ENCODE assay signal across 13 cellular contexts in the genomic region with DNA sequence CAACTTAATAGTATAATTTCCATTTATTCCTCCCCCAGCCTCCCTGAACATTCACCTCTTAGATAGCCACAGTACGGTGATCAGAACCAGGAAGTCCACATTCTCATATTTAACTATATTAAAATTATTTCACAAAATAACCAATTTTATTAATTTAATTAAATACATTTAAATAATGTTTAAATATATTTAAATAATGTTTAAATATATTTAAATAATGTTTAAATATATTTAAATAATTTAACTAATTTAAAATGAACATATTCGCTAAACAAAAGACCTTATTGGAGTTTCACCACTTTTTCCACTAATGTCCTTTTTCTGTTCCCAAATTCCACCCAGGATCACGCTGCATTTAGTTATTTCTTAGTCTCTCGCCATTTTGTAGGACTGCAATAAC. TPM values are rescaled to one million over a fixed set of nuclear protein-coding genes. Genes with fewer than 3 reads are reported as not detected.
"Had no signal": no experiment of that assay in that cellular context is flagged by ENCODE, and none has a peak within 500 bp of the region (broad histone marks: within the 10 kb centered on the region; RNA-seq: fewer than 3 reads in every experiment).

No MANE protein-coding gene starts in this region.

RNA-seq across cellular contexts. Expression of a gene that starts 12.5 kb away (rescaled TPM):
- total RNA-seq: activated naive CD4-positive, alpha-beta T cell treated with anti-CD3 and anti-CD28 coated beads for 36 hours; activated naive CD4-positive, alpha-beta T cell treated with anti-CD3 and anti-CD28 coated beads, Interleukin-2, amount 50 U/mL, for 72 hours; activated naive CD8-positive, alpha-beta T cell treated with anti-CD3 and anti-CD28 coated beads for 36 hours; activated naive CD8-positive, alpha-beta T cell treated with anti-CD3 and anti-CD28 coated beads, Interleukin-2, amount 10 ng/mL, durations not matched to agents 7 days and 5 days; activated T-cell treated with anti-CD3 and anti-CD28 coated beads, Interleukin-2, amount 50 U/mL, for 72 hours; activated T-helper 17 cell treated with anti-CD3 and anti-CD28 coated beads, Interleukin-2, amount 50 U/mL, for 72 hours; activated T-helper 2 cell treated with anti-CD3 and anti-CD28 coated beads, Interferon-gamma antibody, Interleukin-2, Interleukin-4, amounts not matched to agents 10 μg/mL and 5 μg/mL and 100 μg/mL, durations not matched to agents 14 hours and 24 hours and 36 hours; ascending aorta; body of pancreas; bronchial epithelial cell; cerebellum had no signal

RNA-seq across cellular contexts. Expression of a gene that starts 27.1 kb away (rescaled TPM):
- total RNA-seq: activated naive CD4-positive, alpha-beta T cell treated with anti-CD3 and anti-CD28 coated beads for 36 hours; activated naive CD4-positive, alpha-beta T cell treated with anti-CD3 and anti-CD28 coated beads, Interleukin-2, amount 50 U/mL, for 72 hours; activated naive CD8-positive, alpha-beta T cell treated with anti-CD3 and anti-CD28 coated beads for 36 hours; activated naive CD8-positive, alpha-beta T cell treated with anti-CD3 and anti-CD28 coated beads, Interleukin-2, amount 10 ng/mL, durations not matched to agents 7 days and 5 days; activated T-cell treated with anti-CD3 and anti-CD28 coated beads, Interleukin-2, amount 50 U/mL, for 4 hours; activated T-cell treated with anti-CD3 and anti-CD28 coated beads, Interleukin-2, amount 50 U/mL, for 72 hours; activated T-helper 1 cell treated with anti-CD3 and anti-CD28 coated beads, Interleukin-12 subunit alpha, Interleukin-12 subunit beta, Interleukin-2, Interleukin-4 antibody, amounts not matched to agents 30 ng/mL and 10 ng/mL and 1 ng/mL, durations not matched to agents 14 hours and 24 hours and 36 hours; activated T-helper 17 cell treated with anti-CD3 and anti-CD28 coated beads, Interleukin-2, amount 50 U/mL, for 72 hours; activated T-helper 2 cell treated with anti-CD3 and anti-CD28 coated beads, Interferon-gamma antibody, Interleukin-2, Interleukin-4, amounts not matched to agents 10 μg/mL and 5 μg/mL and 100 μg/mL, durations not matched to agents 14 hours and 24 hours and 36 hours; body of pancreas; bronchial epithelial cell had no signal
